Comparison of ENCODE assay signal across 8 cellular contexts in the genomic region with DNA sequence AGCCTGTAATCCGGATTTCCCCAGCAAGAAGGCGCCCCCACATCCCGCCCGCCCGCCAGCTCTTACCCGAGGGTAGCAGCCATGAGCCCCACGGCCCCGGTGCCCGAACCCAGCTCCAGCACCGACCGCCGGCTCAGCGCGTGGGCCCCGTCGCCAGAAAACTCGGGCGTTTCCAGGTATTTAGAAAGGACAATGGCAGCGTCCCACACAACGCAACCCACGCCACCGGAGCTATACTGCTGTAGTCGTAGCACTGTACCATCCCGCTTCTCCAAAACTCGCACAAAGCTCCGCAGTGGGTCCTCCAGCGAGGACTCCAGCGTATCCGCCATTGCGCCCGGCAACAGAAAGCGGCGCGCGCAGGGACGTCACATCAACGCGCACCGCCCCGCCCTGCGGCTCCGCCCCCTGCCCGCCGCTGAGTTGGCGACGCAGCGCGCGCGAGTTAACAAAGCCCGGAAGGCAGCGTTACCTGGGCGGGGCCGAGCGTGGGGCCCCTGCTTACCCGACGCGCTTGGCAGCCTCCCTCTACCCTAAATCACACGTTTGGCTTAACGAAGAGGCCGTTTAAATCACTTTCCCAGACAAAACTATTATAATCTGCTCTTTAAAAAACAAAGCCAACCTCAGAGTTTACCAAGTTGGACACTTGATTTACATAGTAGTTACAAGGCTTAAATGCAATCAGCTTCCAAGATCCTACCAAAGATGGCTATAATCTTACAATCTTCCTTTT. TPM values are rescaled to one million over a fixed set of nuclear protein-coding genes. Genes with fewer than 3 reads are reported as not detected.
DNase-seq lines count a peak whose midpoint lies in the region; ATAC-seq, FAIRE-seq and TF ChIP-seq lines count a peak whose summit lies in the region.

A gene (minus strand): TSS at position 352 of the 736 bp plus-strand sequence. CDS start 20 bp downstream, at position 332.

- H3K36me3 ChIP-seq in Caco-2 (ENCODE audit: control insufficient read depth, insufficient read depth, low read length) = no peaks in the 10 kb centered on the region

- no peaks in the 10 kb centered on the region for H3K9me3 ChIP-seq in Caco-2

- ATAC-seq in GM21381 (IDR thresholded peaks at IDR 0.05; ENCODE audit: unreplicated experiment) = peak; percentile 90
- ATAC-seq in effector memory CD8-positive, alpha-beta T cell (replicated peaks) = peak; percentile 97
- peak; percentile 92 for ATAC-seq in memory B cell (ENCODE audit: low read depth)

- POLR2A ChIA-PET in Caco-2 (lab: Charles Lee) = interaction anchor here (0.5 to 1.2 kb wide), 7 partner anchors 123 to 424 kb away, joined by 3 to 7 read pairs (median 4); a partner anchor contains a TSS

- CTCF ChIA-PET in Caco-2 (lab: Charles Lee) = interaction anchor here (0.6 to 1.3 kb wide), 4 partner anchors 129 to 285 kb away, joined by 3 to 8 read pairs (median 4); a partner anchor contains a TSS

- no peak for TF ChIP-seq CTCF in Caco-2 (IDR thresholded peaks at IDR 0.05; ENCODE audit: insufficient read depth in 1 of 2, low read depth in 1 of 2, low read length in 1 of 2, severe bottlenecking in 1 of 2, unreplicated experiment in 1 of 2)

- H3K4me3 Mint-ChIP-seq in Caco-2 (ENCODE audit: unreplicated experiment) (peak within 1 kb of the TSS; percentile 96), memory B cell (peak within 1 kb of the TSS; percentile 99)
- H3K4me3 Mint-ChIP-seq in effector memory CD8-positive, alpha-beta T cell = peak within 1 kb of the TSS; percentile 92 to 93

- BruUV-seq in Caco-2 (replicated peaks; lab: Mats Ljungman, UMichigan) = no TSS peak

- FAIRE-seq in HTR-8/SVneo (lab: Jason Lieb, UNC) = peak; percentile 98

- H3K4me1 Mint-ChIP-seq in Caco-2 (ENCODE audit: low read depth, unreplicated experiment) (no peaks in the 10 kb centered on the region), memory B cell (peaks cover 9% of the 10 kb centered on the region)
- H3K4me1 Mint-ChIP-seq in effector memory CD8-positive, alpha-beta T cell (ENCODE audit: low read depth in 2 of 2) = peaks cover 9 to 19% of the 10 kb centered on the region in 2 donors

- H3K27me3 ChIP-seq in Caco-2 (replicated peaks; ENCODE audit: control insufficient read depth, insufficient read depth, low read length) = no peaks in the 10 kb centered on the region

- H3K36me3 Mint-ChIP-seq in Caco-2 (ENCODE audit: insufficient read depth, unreplicated experiment) = peaks cover 48% of the 10 kb centered on the region
- peaks cover 48% of the 10 kb centered on the region for H3K36me3 Mint-ChIP-seq in effector memory CD8-positive, alpha-beta T cell (ENCODE audit: insufficient read depth)
- peaks cover 16% of the 10 kb centered on the region for H3K36me3 Mint-ChIP-seq in memory B cell

- 0 out of 2 replicates have a peak, but pooled peaks cover 4% of the 10 kb centered on the region for H3K4me1 ChIP-seq in Caco-2

- H3K9me3 Mint-ChIP-seq in Caco-2 (ENCODE audit: unreplicated experiment) (no peaks in the 10 kb centered on the region), memory B cell (no peaks in the 10 kb centered on the region)
- H3K9me3 Mint-ChIP-seq in effector memory CD8-positive, alpha-beta T cell = no peaks in the 10 kb centered on the region

- DNase-seq in Caco-2 (peak; percentile 91 to 96), HTR-8/SVneo (ENCODE audit: insufficient read length, low spot score) (peak; percentile 82), NOMO-1 treated with DMSO at 0.1 percent for 48 hours (lab: John Stamatoyannopoulos, UW; ENCODE audit: unreplicated experiment) (peak; percentile 93), memory B cell (ENCODE audit: low spot score in 2 of 2) (peak; percentile 93 to 96)
- peak; percentile 88 to 93 for DNase-seq in activated CD8-positive, alpha-beta memory T cell treated with anti-CD3 and anti-CD28 coated beads for 4 hours (ENCODE audit: low read depth in 2 of 2)
- DNase-seq in effector memory CD8-positive, alpha-beta T cell = peak; percentile 95 to 97 (median 97)
- DNase-seq in stimulated activated CD8-positive, alpha-beta memory T cell treated with anti-CD3 and anti-CD28 coated beads, Interleukin-12 subunit alpha, Interleukin-12 subunit beta, amount 100 ng/mL, for 1 hour (ENCODE audit: low read depth) = peak; percentile 93

- H3K27me3 Mint-ChIP-seq in Caco-2 (ENCODE audit: insufficient read depth, unreplicated experiment) = no peaks in the 10 kb centered on the region
- no peaks in the 10 kb centered on the region for H3K27me3 Mint-ChIP-seq in effector memory CD8-positive, alpha-beta T cell
- no peaks in the 10 kb centered on the region for H3K27me3 Mint-ChIP-seq in memory B cell

- H3K27ac Mint-ChIP-seq in Caco-2 (ENCODE audit: unreplicated experiment) = peak within 1 kb of the TSS; percentile 99
- H3K27ac Mint-ChIP-seq in effector memory CD8-positive, alpha-beta T cell = peak within 1 kb of the TSS; percentile 96 to 97
- H3K27ac Mint-ChIP-seq in memory B cell = peak within 1 kb of the TSS; percentile 98

- intact Hi-C loops in Caco-2 (cut with micrococcal nuclease; ENCODE audit: unreplicated experiment) = loop anchor here (5.0 kb wide), 1 partner anchor 416 kb away; a partner anchor contains a TSS

- H3K4me3 ChIP-seq in Caco-2 (ENCODE audit: low read depth, low read length) = peak within 1 kb of the TSS; percentile 92

RNA-seq across cellular contexts. Expression of the gene that starts here (rescaled TPM):
- total RNA-seq in Caco-2 (2022) = 9.7 TPM in 2 replicates

Comparison
In these comparisons a context has a peak if more than half of its experiments do, and no peak if none do; other contexts are left out.
1. Peak in every context shown above with its lines: DNase-seq, ATAC-seq and H3K4me3 ChIP-seq.